34 cellular contexts compared by ENCODE assay signal in the genomic region with DNA sequence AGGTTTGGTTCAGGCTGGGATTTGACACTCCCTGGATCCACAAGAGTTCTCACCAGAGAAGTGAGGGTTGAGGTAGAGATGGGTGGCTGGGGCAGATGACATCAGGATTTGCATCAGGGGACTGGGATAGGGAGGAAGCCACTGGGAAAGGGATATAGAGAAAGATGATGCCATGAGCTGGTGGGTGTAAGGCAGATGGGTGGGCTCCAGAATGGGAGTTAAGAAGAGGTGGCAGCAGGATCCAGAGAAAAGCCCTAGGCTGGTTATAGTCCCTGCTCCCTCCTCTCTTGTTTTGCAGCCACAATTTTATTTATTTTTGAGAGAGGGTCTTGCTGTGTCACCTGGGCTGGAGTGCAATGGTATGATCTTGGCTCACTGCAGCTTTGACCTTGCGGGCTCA. TPM values are rescaled to one million over a fixed set of nuclear protein-coding genes. Genes with fewer than 3 reads are reported as not detected.
"Had no signal": no experiment of that assay in that cellular context is flagged by ENCODE, and none has a peak within 500 bp of the region (broad histone marks: within the 10 kb centered on the region; RNA-seq: fewer than 3 reads in every experiment).

No MANE protein-coding gene starts in this region.

- H3K27me3 ChIP-seq: cardiac muscle cell had no signal

- H3K4me3 ChIP-seq: adrenal gland, breast epithelium, cardiac muscle cell, coronary artery, dorsolateral prefrontal cortex, esophagus muscularis mucosa, gastrocnemius medialis, heart right ventricle had no signal

- ATAC-seq: activated naive CD8-positive, alpha-beta T cell treated with anti-CD3 and anti-CD28 coated beads, Interleukin-2, amount 50 U/mL, for 24 hours; foreskin keratinocyte; gastrocnemius medialis; WTC11 had no signal

- H3K9me3 Mint-ChIP-seq: activated CD4-positive, alpha-beta memory T cell treated with anti-CD3 and anti-CD28 coated beads, Interleukin-2, amount 10 ng/mL, durations not matched to agents 7 days and 5 days; activated CD4-positive, alpha-beta T cell treated with anti-CD3 and anti-CD28 coated beads, Interleukin-2, amount 10 ng/mL, durations not matched to agents 7 days and 5 days; activated naive CD4-positive, alpha-beta T cell treated with anti-CD3 and anti-CD28 coated beads, Interleukin-2, amount 10 ng/mL, durations not matched to agents 7 days and 5 days; activated naive CD4-positive, alpha-beta T cell treated with anti-CD3 and anti-CD28 coated beads, Interleukin-2, amount 50 U/mL, for 72 hours; activated naive CD8-positive, alpha-beta T cell treated with anti-CD3 and anti-CD28 coated beads, Interleukin-2, amount 50 U/mL, for 24 hours; activated T-cell treated with anti-CD3 and anti-CD28 coated beads, Interleukin-2, amount 50 U/mL, for 24 hours; activated T-cell treated with anti-CD3 and anti-CD28 coated beads, Interleukin-2, amount 50 U/mL, for 72 hours; brain; central memory CD8-positive, alpha-beta T cell; dendritic cell treated with granulocyte-macrophage colony-stimulating factor and Interleukin-4, amounts not matched to agents 40 ng/mL and 50 ng/mL, for 4 days; endodermal cell; WTC11 had no signal

- H3K36me3 Mint-ChIP-seq: activated naive CD4-positive, alpha-beta T cell treated with anti-CD3 and anti-CD28 coated beads, Interleukin-2, amount 10 ng/mL, durations not matched to agents 7 days and 5 days; activated naive CD4-positive, alpha-beta T cell treated with anti-CD3 and anti-CD28 coated beads, Interleukin-2, amount 50 U/mL, for 72 hours; brain; WTC11 had no signal

- H3K36me3 ChIP-seq: adrenal gland, breast epithelium, cardiac muscle cell, esophagus muscularis mucosa, gastrocnemius medialis, heart right ventricle had no signal

- H3K27ac ChIP-seq: adrenal gland, breast epithelium, cardiac muscle cell, coronary artery, esophagus muscularis mucosa, foreskin keratinocyte, gastrocnemius medialis, heart right ventricle had no signal

- H3K4me1 ChIP-seq: foreskin keratinocyte had no signal

- H3K27ac Mint-ChIP-seq: activated CD4-positive, alpha-beta memory T cell treated with anti-CD3 and anti-CD28 coated beads, Interleukin-2, amount 10 ng/mL, durations not matched to agents 7 days and 5 days; activated CD4-positive, alpha-beta T cell treated with anti-CD3 and anti-CD28 coated beads, Interleukin-2, amount 10 ng/mL, durations not matched to agents 7 days and 5 days; activated naive CD4-positive, alpha-beta T cell treated with anti-CD3 and anti-CD28 coated beads, Interleukin-2, amount 10 ng/mL, durations not matched to agents 7 days and 5 days; activated naive CD4-positive, alpha-beta T cell treated with anti-CD3 and anti-CD28 coated beads, Interleukin-2, amount 50 U/mL, for 72 hours; activated naive CD8-positive, alpha-beta T cell treated with anti-CD3 and anti-CD28 coated beads, Interleukin-2, amount 50 U/mL, for 24 hours; activated T-cell treated with anti-CD3 and anti-CD28 coated beads, Interleukin-2, amount 50 U/mL, for 24 hours; activated T-cell treated with anti-CD3 and anti-CD28 coated beads, Interleukin-2, amount 50 U/mL, for 72 hours; brain; dendritic cell treated with granulocyte-macrophage colony-stimulating factor and Interleukin-4, amounts not matched to agents 40 ng/mL and 50 ng/mL, for 4 days; endodermal cell; WTC11 had no signal

- H3K4me1 Mint-ChIP-seq: central memory CD8-positive, alpha-beta T cell had no signal

- H3K4me3 Mint-ChIP-seq: activated CD4-positive, alpha-beta memory T cell treated with anti-CD3 and anti-CD28 coated beads, Interleukin-2, amount 10 ng/mL, durations not matched to agents 7 days and 5 days; activated CD4-positive, alpha-beta T cell treated with anti-CD3 and anti-CD28 coated beads, Interleukin-2, amount 10 ng/mL, durations not matched to agents 7 days and 5 days; activated naive CD4-positive, alpha-beta T cell treated with anti-CD3 and anti-CD28 coated beads, Interleukin-2, amount 10 ng/mL, durations not matched to agents 7 days and 5 days; activated naive CD8-positive, alpha-beta T cell treated with anti-CD3 and anti-CD28 coated beads, Interleukin-2, amount 50 U/mL, for 24 hours; activated T-cell treated with anti-CD3 and anti-CD28 coated beads, Interleukin-2, amount 50 U/mL, for 24 hours; activated T-cell treated with anti-CD3 and anti-CD28 coated beads, Interleukin-2, amount 50 U/mL, for 72 hours; central memory CD8-positive, alpha-beta T cell; dendritic cell treated with granulocyte-macrophage colony-stimulating factor and Interleukin-4, amounts not matched to agents 40 ng/mL and 50 ng/mL, for 4 days; endodermal cell; WTC11 had no signal

- DNase-seq: activated CD4-positive, alpha-beta memory T cell treated with anti-CD3 and anti-CD28 coated beads, Interleukin-2, amount 10 ng/mL, durations not matched to agents 7 days and 5 days; activated CD4-positive, alpha-beta T cell treated with anti-CD3 and anti-CD28 coated beads for 1 hour; activated CD4-positive, alpha-beta T cell treated with anti-CD3 and anti-CD28 coated beads for 4 hours; activated CD4-positive, alpha-beta T cell treated with anti-CD3 and anti-CD28 coated beads, Interleukin-2, amount 10 ng/mL, durations not matched to agents 7 days and 5 days; activated CD4-positive, alpha-beta T cell treated with anti-CD3 and anti-CD28 coated beads, Interleukin-2, amount 50 U/mL, for 4 hours; activated CD8-positive, alpha-beta memory T cell treated with anti-CD3 and anti-CD28 coated beads, Interleukin-2, amount 50 U/mL, for 48 hours; activated gamma-delta T cell; activated naive CD4-positive, alpha-beta T cell; activated naive CD4-positive, alpha-beta T cell treated with anti-CD3 and anti-CD28 coated beads, Interleukin-2, amount 10 ng/mL, durations not matched to agents 7 days and 5 days; activated naive CD8-positive, alpha-beta T cell treated with anti-CD3 and anti-CD28 coated beads, Interleukin-2, amount 50 U/mL, for 24 hours; activated T-cell treated with anti-CD3 and anti-CD28 coated beads for 4 hours; activated T-cell treated with anti-CD3 and anti-CD28 coated beads, Interleukin-2, amount 50 U/mL, for 24 hours; activated T-cell treated with anti-CD3 and anti-CD28 coated beads, Interleukin-2, amount 50 U/mL, for 72 hours; adrenal gland; amygdala; effector memory CD4-positive, alpha-beta T cell; endodermal cell; erythroblast; foreskin keratinocyte; gastrocnemius medialis; heart right ventricle; T-helper 2 cell had no signal

- H3K9me3 ChIP-seq: adrenal gland, breast epithelium, esophagus muscularis mucosa, gastrocnemius medialis, heart right ventricle had no signal

RNA-seq across cellular contexts. Expression of a gene that starts 9.5 kb away (rescaled TPM):
- total RNA-seq: cardiac muscle cell; cerebellum; foreskin keratinocyte; gastrocnemius medialis; T-helper 1 cell treated with Interleukin-12 subunit alpha and Interleukin-12 subunit beta and Interleukin-4 antibody, amounts not matched to agents 30 ng/mL and 1 ng/mL, for 36 hours had no signal
